10 cellular contexts compared by ENCODE assay signal in genomic region chr3:71101581-71101980, GRCh38.
DNase-seq lines count a peak whose midpoint lies in the region; FAIRE-seq and TF ChIP-seq lines count a peak whose summit lies in the region.
"Had no signal": no experiment of that assay in that cellular context is flagged by ENCODE, and none has a peak within 500 bp of the region (broad histone marks: within the 10 kb centered on the region; RNA-seq: fewer than 3 reads in every experiment).

No MANE protein-coding gene starts in this region.

- peaks cover 24 to 28% of the 10 kb centered on the region in 2 donors for H3K36me3 Mint-ChIP-seq in CD14-positive monocyte

- in situ Hi-C loops in brain microvascular endothelial cell (cut with HindIII; ENCODE audit: low pct_ligation_motif_present, low sequenced_read_pairs): no loop called here

- DNase-seq in ELR (ENCODE audit: low read depth): peak; percentile 41
- DNase-seq in brain microvascular endothelial cell: no peak
- DNase-seq in HTR-8/SVneo (ENCODE audit: insufficient read length, low spot score): no peak
- no peak for DNase-seq in effector CD4-positive, alpha-beta T cell
- DNase-seq in CD14-positive monocyte (ENCODE audit: low spot score): no peak
- no peak for DNase-seq in NCI-H2196 (lab: John Stamatoyannopoulos, UW; ENCODE audit: unreplicated experiment)
- DNase-seq: foreskin melanocyte, midbrain had no signal

- peak overlapping the region; percentile 42 for H3K4me3 ChIP-seq in ACC112 (ENCODE audit: low read depth, low read length)
- H3K4me3 ChIP-seq in brain microvascular endothelial cell (ENCODE audit: low read depth, low read length): no peak overlapping the region
- H3K4me3 ChIP-seq in muscle layer of duodenum (ENCODE audit: low read depth in 1 of 2, low read length in 2 of 2): no peak overlapping the region

- H3K36me3 ChIP-seq in ACC112 (ENCODE audit: insufficient read depth, low read length) (no peaks in the 10 kb centered on the region), brain microvascular endothelial cell (replicated peaks) (no peaks in the 10 kb centered on the region), muscle layer of duodenum (ENCODE audit: control insufficient read depth in 1 of 2, insufficient read depth in 2 of 2, low read length in 2 of 2) (peaks cover 10 to 12% of the 10 kb centered on the region in 2 donors)

- H3K9me3 ChIP-seq in muscle layer of duodenum (ENCODE audit: control insufficient read depth in 1 of 2, low read length in 2 of 2): no peaks in the 10 kb centered on the region

- no peak overlapping the region for H3K4me3 Mint-ChIP-seq in CD14-positive monocyte

- TF ChIP-seq CTCF in brain microvascular endothelial cell (IDR thresholded peaks at IDR 0.05; ENCODE audit: low read depth, low read length, missing control alignments): no peak
- TF ChIP-seq CTCF in CD14-positive monocyte (IDR thresholded peaks at IDR 0.05): no peak

- peaks cover 41% of the 10 kb centered on the region for H3K79me2 ChIP-seq in ACC112 (ENCODE audit: control insufficient read depth, insufficient read depth, low read length, unreplicated experiment)

- FAIRE-seq in HTR-8/SVneo (lab: Jason Lieb, UNC): no peak

- no peak overlapping the region for H2AFZ ChIP-seq in ACC112 (ENCODE audit: low read length, unreplicated experiment)

- intact Hi-C loops in CD14-positive monocyte (cut with micrococcal nuclease): no loop called here

- H3K27ac ChIP-seq in ACC112 (ENCODE audit: low read depth, low read length) (peak overlapping the region; percentile 99), brain microvascular endothelial cell (peak overlapping the region; percentile 100), muscle layer of duodenum (ENCODE audit: low read length) (peak overlapping the region; percentile 79)

- peak overlapping the region in 1 of 7 donors; percentile 70 for H3K27ac Mint-ChIP-seq in CD14-positive monocyte

- H3K4me1 ChIP-seq in ACC112 (ENCODE audit: control insufficient read depth, insufficient read depth, low read length, unreplicated experiment) (peaks cover 55% of the 10 kb centered on the region), muscle layer of duodenum (ENCODE audit: control insufficient read depth in 1 of 2, insufficient read depth in 2 of 2, low read length in 2 of 2) (peaks cover 32 to 47% of the 10 kb centered on the region in 2 donors)

- no peaks in the 10 kb centered on the region for H3K27me3 Mint-ChIP-seq in CD14-positive monocyte (ENCODE audit: low read depth in 3 of 3)

- H3K4me1 Mint-ChIP-seq in CD14-positive monocyte: peaks cover 24% of the 10 kb centered on the region

- H3K27me3 ChIP-seq in ACC112 (ENCODE audit: insufficient read depth, low read length): no peaks in the 10 kb centered on the region
- H3K27me3 ChIP-seq in brain microvascular endothelial cell (replicated peaks): no peaks in the 10 kb centered on the region
- H3K27me3 ChIP-seq in muscle layer of duodenum (ENCODE audit: low read depth, low read length): no peaks in the 10 kb centered on the region

- no peaks in the 10 kb centered on the region for H3K9me3 Mint-ChIP-seq in CD14-positive monocyte
